9 cellular contexts compared by ENCODE assay signal in the genomic region with DNA sequence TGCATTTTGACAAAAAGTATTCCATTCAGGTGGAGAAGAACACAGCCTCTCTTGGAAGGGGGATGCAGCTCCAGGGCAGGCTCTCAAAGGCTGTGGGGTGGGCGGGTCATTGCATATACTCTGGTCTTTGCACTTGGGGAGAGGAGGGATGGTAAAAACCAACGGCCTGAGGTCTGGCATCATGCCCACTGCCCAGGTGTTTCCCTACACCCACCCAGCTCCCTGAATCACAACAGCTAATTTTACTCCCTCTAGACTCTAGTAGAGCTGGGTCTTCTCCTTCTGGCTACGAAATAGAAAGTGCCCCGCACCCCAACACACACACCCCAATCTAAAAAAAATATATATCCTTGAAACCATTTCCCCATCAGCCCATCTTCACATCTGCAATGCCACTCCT. TPM values are rescaled to one million over a fixed set of nuclear protein-coding genes. Genes with fewer than 3 reads are reported as not detected.
A peak's percentile ranks its signal among the peaks of the same experiment; 100 is the strongest.
DNase-seq lines count a peak whose midpoint lies in the region; ATAC-seq and TF ChIP-seq lines count a peak whose summit lies in the region.
"Had no signal": no experiment of that assay in that cellular context is flagged by ENCODE, and none has a peak within 500 bp of the region (broad histone marks: within the 10 kb centered on the region; RNA-seq: fewer than 3 reads in every experiment).

No MANE protein-coding gene starts in this region.

- peak overlapping the region; percentile 71 for H3K4me3 Mint-ChIP-seq in T-helper 2 cell treated with Interferon-gamma antibody and Interleukin-4, amounts not matched to agents 5 μg/mL and 100 μg/mL, for 36 hours
- H3K4me3 Mint-ChIP-seq in activated CD8-positive, alpha-beta T cell treated with anti-CD3 and anti-CD28 coated beads for 36 hours, result peak overlapping the region; percentile 35

- H3K4me1 ChIP-seq in iPS-20b (ENCODE audit: insufficient read depth, low read length) (peaks cover 10% of the 10 kb centered on the region; the same call in 1 of the 2 replicates), subcutaneous abdominal adipose tissue (ENCODE audit: control insufficient read depth in 5 of 5, insufficient read depth in 5 of 5, low read length in 5 of 5) (peaks cover 0 to 17% (median 15%) of the 10 kb centered on the region in 5 donors)

- no peak overlapping the region for H3K27ac Mint-ChIP-seq in T-helper 2 cell treated with Interferon-gamma antibody and Interleukin-4, amounts not matched to agents 5 μg/mL and 100 μg/mL, for 36 hours
- H3K27ac Mint-ChIP-seq in activated CD8-positive, alpha-beta T cell treated with anti-CD3 and anti-CD28 coated beads for 36 hours, result no peak overlapping the region

- intact Hi-C loops in activated CD8-positive, alpha-beta T cell treated with anti-CD3 and anti-CD28 coated beads for 36 hours (cut with micrococcal nuclease), result no loop called here

- H3K4me3 ChIP-seq in iPS-20b (ENCODE audit: low read length) (peak overlapping the region; percentile 67), subcutaneous abdominal adipose tissue (ENCODE audit: low read depth in 1 of 5, low read length in 5 of 5) (peak overlapping the region; percentile 58 to 81 (median 68))

- no peaks in the 10 kb centered on the region for H3K9me3 Mint-ChIP-seq in T-helper 2 cell treated with Interferon-gamma antibody and Interleukin-4, amounts not matched to agents 5 μg/mL and 100 μg/mL, for 36 hours
- H3K9me3 Mint-ChIP-seq in activated CD8-positive, alpha-beta T cell treated with anti-CD3 and anti-CD28 coated beads for 36 hours, result no peaks in the 10 kb centered on the region

- no peak for TF ChIP-seq CTCF in activated CD8-positive, alpha-beta T cell treated with anti-CD3 and anti-CD28 coated beads for 36 hours (IDR thresholded peaks at IDR 0.05)

- H3K27me3 ChIP-seq in iPS-20b (ENCODE audit: insufficient read depth, low read length), result peaks cover 20% of the 10 kb centered on the region
- H3K27me3 ChIP-seq in subcutaneous abdominal adipose tissue (ENCODE audit: control insufficient read depth in 5 of 5, insufficient read depth in 4 of 5, low read length in 5 of 5), result peaks cover 0 to 3% (median 0%) of the 10 kb centered on the region in 5 donors

- H3K27me3 Mint-ChIP-seq in T-helper 2 cell treated with Interferon-gamma antibody and Interleukin-4, amounts not matched to agents 5 μg/mL and 100 μg/mL, for 36 hours (ENCODE audit: low read depth), result peaks cover 56% of the 10 kb centered on the region
- H3K27me3 Mint-ChIP-seq in activated CD8-positive, alpha-beta T cell treated with anti-CD3 and anti-CD28 coated beads for 36 hours, result peaks cover 43% of the 10 kb centered on the region

- no peaks in the 10 kb centered on the region for H3K36me3 Mint-ChIP-seq in T-helper 2 cell treated with Interferon-gamma antibody and Interleukin-4, amounts not matched to agents 5 μg/mL and 100 μg/mL, for 36 hours (ENCODE audit: low read depth)
- H3K36me3 Mint-ChIP-seq in activated CD8-positive, alpha-beta T cell treated with anti-CD3 and anti-CD28 coated beads for 36 hours (ENCODE audit: low read depth), result no peaks in the 10 kb centered on the region

- no peaks in the 10 kb centered on the region for H3K36me3 ChIP-seq in iPS-20b (ENCODE audit: insufficient read depth, low read depth, low read length)
- no peaks in the 10 kb centered on the region for H3K36me3 ChIP-seq in subcutaneous abdominal adipose tissue (ENCODE audit: control insufficient read depth in 5 of 5, insufficient read depth in 5 of 5, low read length in 5 of 5)

- POLR2A ChIA-PET in activated CD8-positive, alpha-beta T cell treated with anti-CD3 and anti-CD28 coated beads for 36 hours (lab: Charles Lee), result no interaction called here

- H3K9ac ChIP-seq in iPS-20b (ENCODE audit: low read depth, low read length), result peak overlapping the region; percentile 65; the same call in 1 of the 2 replicates
- no peak overlapping the region for H3K9ac ChIP-seq in subcutaneous abdominal adipose tissue (ENCODE audit: low read length in 5 of 5)

- no peak for ATAC-seq in activated CD8-positive, alpha-beta T cell treated with anti-CD3 and anti-CD28 coated beads for 36 hours
- no peak for ATAC-seq in HG03378 (IDR thresholded peaks at IDR 0.05; ENCODE audit: unreplicated experiment)

- DNase-seq in T-helper 2 cell treated with Interferon-gamma antibody and Interleukin-4, amounts not matched to agents 5 μg/mL and 100 μg/mL, for 36 hours (ENCODE audit: low spot score), result no peak
- DNase-seq in T-helper 2 cell (no peak), nucleus accumbens (lab: John Stamatoyannopoulos, UW) (no peak)
- no peak for DNase-seq in activated CD8-positive, alpha-beta T cell treated with anti-CD3 and anti-CD28 coated beads for 36 hours
- DNase-seq in activated effector memory CD4-positive, alpha-beta T cell treated with Interleukin-2 at 50 U/mL for 16 hours, result no peak
- DNase-seq: NCI-H526 treated with DMSO at 0.1 percent for 48 hours had no signal

- no peaks in the 10 kb centered on the region for H3K9me3 ChIP-seq in iPS-20b (ENCODE audit: insufficient read depth, low read depth, low read length)
- H3K9me3 ChIP-seq in subcutaneous abdominal adipose tissue (ENCODE audit: control insufficient read depth in 5 of 5, low read length in 5 of 5), result no peaks in the 10 kb centered on the region

- no peak overlapping the region for H3K27ac ChIP-seq in iPS-20b (ENCODE audit: low read length)
- H3K27ac ChIP-seq in subcutaneous abdominal adipose tissue (ENCODE audit: low read depth, low read length), result no peak overlapping the region

- CTCF ChIA-PET in activated CD8-positive, alpha-beta T cell treated with anti-CD3 and anti-CD28 coated beads for 36 hours (lab: Charles Lee), result no interaction called here

- peaks cover 14% of the 10 kb centered on the region for H3K4me1 Mint-ChIP-seq in T-helper 2 cell treated with Interferon-gamma antibody and Interleukin-4, amounts not matched to agents 5 μg/mL and 100 μg/mL, for 36 hours (ENCODE audit: low read depth)
- peaks cover 11% of the 10 kb centered on the region for H3K4me1 Mint-ChIP-seq in activated CD8-positive, alpha-beta T cell treated with anti-CD3 and anti-CD28 coated beads for 36 hours (ENCODE audit: low read depth)

RNA-seq across cellular contexts. Expression of a gene that starts 1.0 kb away (rescaled TPM):
- under 1 TPM in 1 of 2 experiments, not detected in 1; 0.34 TPM for total RNA-seq in activated CD8-positive, alpha-beta T cell treated with anti-CD3 and anti-CD28 coated beads for 36 hours
